ENCODE assay signal across 20 cellular contexts in the genomic region with DNA sequence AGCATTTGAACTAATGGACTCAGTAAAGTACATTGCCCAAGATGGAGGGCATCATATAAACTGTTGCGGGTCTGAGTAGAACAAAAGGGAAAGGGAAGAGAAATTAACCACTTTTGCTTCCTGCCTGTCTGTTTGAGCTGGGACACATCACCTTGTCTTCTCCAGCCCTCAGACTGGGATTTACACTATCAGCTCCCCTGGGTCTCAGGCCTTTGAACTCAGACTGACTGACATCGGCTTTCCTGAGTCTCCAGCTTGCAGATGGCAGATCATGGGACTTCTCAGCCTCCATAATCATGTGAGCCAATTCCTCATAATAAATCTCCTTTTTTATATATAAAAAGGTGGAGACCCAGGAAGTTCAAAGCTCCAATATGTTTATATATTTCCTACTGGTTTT. TPM values are rescaled to one million over a fixed set of nuclear protein-coding genes. Genes with fewer than 3 reads are reported as not detected.
DNase-seq lines count a peak whose midpoint lies in the region; ATAC-seq, FAIRE-seq and TF ChIP-seq lines count a peak whose summit lies in the region.
"Had no signal": no experiment of that assay in that cellular context is flagged by ENCODE, and none has a peak within 500 bp of the region (broad histone marks: within the 10 kb centered on the region; RNA-seq: fewer than 3 reads in every experiment).

No MANE protein-coding gene starts in this region.

- H2BK5ac ChIP-seq in mesendoderm (ENCODE audit: low read length), result no peak overlapping the region

- FAIRE-seq in HepG2 (lab: Jason Lieb, UNC), result no peak
- FAIRE-seq: GM12878, H1 had no signal

- H2AFZ ChIP-seq in HepG2 (ENCODE audit: low read length) (no peak overlapping the region), GM23338 (no peak overlapping the region)

- no peak overlapping the region for H3K23ac ChIP-seq in mesendoderm (ENCODE audit: low read length)

- CTCF ChIA-PET in HepG2 (lab: Yijun Ruan, JAX; ENCODE audit: low intra/inter-chr PET ratio, low total read pairs), result no interaction called here

- H3K9me3 ChIP-seq in HepG2 (ENCODE audit: low read length), result no peaks in the 10 kb centered on the region
- H3K9me3 ChIP-seq in right lobe of liver, result no peaks in the 10 kb centered on the region
- no peaks in the 10 kb centered on the region for H3K9me3 ChIP-seq in T-helper 17 cell (ENCODE audit: control insufficient read depth, low read length, poor library complexity, severe bottlenecking)
- H3K9me3 ChIP-seq: Caco-2 had no signal

- H3K27ac Mint-ChIP-seq in GM23338, result no peak overlapping the region
- no peak overlapping the region for H3K27ac Mint-ChIP-seq in central memory CD8-positive, alpha-beta T cell (ENCODE audit: low read depth)
- H3K27ac Mint-ChIP-seq in T-helper 17 cell, result no peak overlapping the region
- H3K27ac Mint-ChIP-seq: CD4-positive, CD25-positive, alpha-beta regulatory T cell; CD8-positive, alpha-beta T cell had no signal

- H3K36me3 Mint-ChIP-seq in GM23338 (ENCODE audit: low read depth) (no peaks in the 10 kb centered on the region), T-helper 17 cell (ENCODE audit: low read depth) (no peaks in the 10 kb centered on the region)
- peaks cover 7% of the 10 kb centered on the region for H3K36me3 Mint-ChIP-seq in central memory CD8-positive, alpha-beta T cell (ENCODE audit: insufficient read depth)
- H3K36me3 Mint-ChIP-seq: CD4-positive, CD25-positive, alpha-beta regulatory T cell; CD8-positive, alpha-beta T cell had no signal

- DNase-seq in HepG2 (ENCODE audit: low spot score) (no peak), right lobe of liver (no peak), GM23338 (ENCODE audit: low spot score) (no peak), mesendoderm (peak; percentile 77), NOMO-1 (lab: John Stamatoyannopoulos, UW; ENCODE audit: unreplicated experiment in 2 of 2) (no peak), T-helper 17 cell (no peak)
- no peak for DNase-seq in central memory CD8-positive, alpha-beta T cell (ENCODE audit: low spot score in 2 of 2)
- DNase-seq: 8988T; C1 segment of cervical spinal cord; Caco-2; CD4-positive, CD25-positive, alpha-beta regulatory T cell; CD8-positive, alpha-beta T cell; DMS153; DND-41; GDM1; H7; HCEC 1CT had no signal

- H3K56ac ChIP-seq in mesendoderm (ENCODE audit: low read length), result no peak overlapping the region

- H3K4me1 Mint-ChIP-seq in GM23338, result peaks cover 21% of the 10 kb centered on the region
- H3K4me1 Mint-ChIP-seq in central memory CD8-positive, alpha-beta T cell, result peaks cover 14% of the 10 kb centered on the region
- peaks cover 7% of the 10 kb centered on the region for H3K4me1 Mint-ChIP-seq in T-helper 17 cell

- H3K79me2 ChIP-seq in HepG2 (ENCODE audit: insufficient read depth, low read length) (no peaks in the 10 kb centered on the region), GM23338 (replicated peaks; ENCODE audit: insufficient read depth) (no peaks in the 10 kb centered on the region), mesendoderm (ENCODE audit: control insufficient read depth, insufficient read depth, low read length) (no peaks in the 10 kb centered on the region)

- H4K20me1 ChIP-seq in HepG2 (ENCODE audit: insufficient read depth, low read length), result no peaks in the 10 kb centered on the region
- no peaks in the 10 kb centered on the region for H4K20me1 ChIP-seq in GM23338 (replicated peaks; ENCODE audit: insufficient read depth)

- BruUV-seq in HepG2 (replicated peaks; lab: Mats Ljungman, UMichigan), result no TSS peak

- H3K27me3 Mint-ChIP-seq in GM23338 (ENCODE audit: insufficient read depth, low read depth, poor library complexity) (no peaks in the 10 kb centered on the region), T-helper 17 cell (peaks cover 35% of the 10 kb centered on the region)
- H3K27me3 Mint-ChIP-seq in central memory CD8-positive, alpha-beta T cell, result peaks cover 21% of the 10 kb centered on the region

- ATAC-seq in HepG2, result 0 out of 3 replicates have a peak, but pooled peaks have one; percentile 37
- ATAC-seq in right lobe of liver, result no peak
- peak; percentile 28; the same call in 1 of the 3 replicates for ATAC-seq in GM23338
- ATAC-seq in central memory CD8-positive, alpha-beta T cell (replicated peaks; ENCODE audit: extremely low read depth, poor library complexity, severe bottlenecking), result no peak
- no peak for ATAC-seq in HG02970 (IDR thresholded peaks at IDR 0.05; ENCODE audit: low FRiP score, unreplicated experiment)
- ATAC-seq in T-helper 17 cell, result no peak
- ATAC-seq: CD8-positive, alpha-beta T cell had no signal

- H2BK120ac ChIP-seq in mesendoderm (ENCODE audit: low read depth, low read length), result no peak overlapping the region

- POLR2A ChIA-PET in HepG2 (lab: Yijun Ruan, JAX), result interaction anchor here (1.9 kb wide), 1 partner anchor 23 kb away, joined by 6 read pairs; a partner anchor contains a TSS

- TF ChIP-seq POLR2A in HepG2 (IDR thresholded peaks at IDR 0.05; ENCODE audit: insufficient read depth in 1 of 2, low read depth in 2 of 2, low read length in 2 of 2) (no peak), right lobe of liver (IDR thresholded peaks at IDR 0.05) (no peak)

- no peak overlapping the region for H2BK15ac ChIP-seq in mesendoderm (replicated peaks; ENCODE audit: low read depth)

- TF ChIP-seq RAD21 in HepG2 (CRISPR knock-in tag; IDR thresholded peaks at IDR 0.05), result no peak

- no peaks in the 10 kb centered on the region for H3K9me2 ChIP-seq in GM23338 (ENCODE audit: insufficient read depth)

- no peak overlapping the region for H3K4ac ChIP-seq in mesendoderm (ENCODE audit: low read depth, low read length)

- no peak overlapping the region for H4K5ac ChIP-seq in mesendoderm (ENCODE audit: low read length)

- H3K9me3 Mint-ChIP-seq in GM23338, result no peaks in the 10 kb centered on the region
- no peaks in the 10 kb centered on the region for H3K9me3 Mint-ChIP-seq in central memory CD8-positive, alpha-beta T cell
- H3K9me3 Mint-ChIP-seq: CD8-positive, alpha-beta T cell had no signal

- H3K27ac ChIP-seq in HepG2 (ENCODE audit: extremely low read length, insufficient read depth, low read length), result no peak overlapping the region
- H3K27ac ChIP-seq in right lobe of liver, result no peak overlapping the region
- H3K27ac ChIP-seq in GM23338 (ENCODE audit: low read depth), result peak overlapping the region; percentile 17; the same call in 1 of the 2 replicates
- no peak overlapping the region for H3K27ac ChIP-seq in mesendoderm (ENCODE audit: low read depth, low read length)

- no peak overlapping the region for H3K18ac ChIP-seq in mesendoderm (ENCODE audit: low read length)

- no peaks in the 10 kb centered on the region for H3K27me3 ChIP-seq in HepG2 (ENCODE audit: control insufficient read depth in 1 of 2, insufficient read depth in 2 of 2, low read length in 2 of 2)
- H3K27me3 ChIP-seq in right lobe of liver, result no peaks in the 10 kb centered on the region
- no peaks in the 10 kb centered on the region for H3K27me3 ChIP-seq in GM23338 (ENCODE audit: insufficient read depth)
- H3K27me3 ChIP-seq in mesendoderm (ENCODE audit: insufficient read depth, low read length, poor library complexity), result no peaks in the 10 kb centered on the region

- no peak overlapping the region for H3K4me3 ChIP-seq in HepG2 (replicated peaks in 1 of 3; ENCODE audit: insufficient read depth in 1 of 3, low read depth in 2 of 3, low read length in 3 of 3)
- no peak overlapping the region for H3K4me3 ChIP-seq in right lobe of liver
- H3K4me3 ChIP-seq in GM23338, result no peak overlapping the region
- H3K4me3 ChIP-seq in mesendoderm (ENCODE audit: low read length), result no peak overlapping the region
- H3K4me3 ChIP-seq: GM12878 had no signal

- no peak overlapping the region for H4K8ac ChIP-seq in mesendoderm (ENCODE audit: low read depth, low read length)

- no peaks in the 10 kb centered on the region for H3F3A ChIP-seq in GM23338 (replicated peaks; ENCODE audit: low read depth)

- TF ChIP-seq EP300 in HepG2 (IDR thresholded peaks at IDR 0.05; ENCODE audit: low read depth in 2 of 2, low read length in 2 of 2) (no peak), HepG2 (CRISPR knock-in tag; IDR thresholded peaks at IDR 0.05; ENCODE audit: borderline replicate concordance) (no peak)

- TF ChIP-seq CTCF in HepG2 (CRISPR knock-in tag; IDR thresholded peaks at IDR 0.05), result no peak
- no peak for TF ChIP-seq CTCF in right lobe of liver (IDR thresholded peaks at IDR 0.05)
- no peak for TF ChIP-seq CTCF in GM23338 (conservative IDR thresholded peaks at IDR 0.05; ENCODE audit: low read depth in 2 of 2)

- H3K79me1 ChIP-seq in mesendoderm (ENCODE audit: low read length), result no peaks in the 10 kb centered on the region

- H2AK5ac ChIP-seq in mesendoderm (ENCODE audit: low read length), result no peak overlapping the region

- H3K36me3 ChIP-seq in HepG2 (replicated peaks in 1 of 2; ENCODE audit: control insufficient read depth in 1 of 2, insufficient read depth in 2 of 2, low read length in 2 of 2), result no peaks in the 10 kb centered on the region
- no peaks in the 10 kb centered on the region for H3K36me3 ChIP-seq in right lobe of liver
- H3K36me3 ChIP-seq in GM23338 (ENCODE audit: insufficient read depth), result no peaks in the 10 kb centered on the region
- H3K36me3 ChIP-seq in mesendoderm (ENCODE audit: control insufficient read depth, insufficient read depth, low read length), result no peaks in the 10 kb centered on the region

- in situ Hi-C loops in HepG2 (cut with HindIII; ENCODE audit: extremely low pct_ligation_motif_present, low pct_unique_long_range_greater_than_20kb), result no loop called here

- no peak overlapping the region for H3K9ac ChIP-seq in HepG2 (ENCODE audit: insufficient read depth, low read depth, low read length)
- H3K9ac ChIP-seq in mesendoderm (ENCODE audit: low read length), result no peak overlapping the region

- H3K4me2 ChIP-seq in HepG2 (ENCODE audit: low read depth, low read length) (no peak overlapping the region), GM23338 (no peak overlapping the region), mesendoderm (ENCODE audit: low read length) (no peak overlapping the region)

- WGBS in HepG2 (ENCODE audit: low lambda C conversion rate), result 5% methylated on average over 2 of the region's 2 CpGs
- WGBS in right lobe of liver (ENCODE audit: insufficient coverage, low coverage, low lambda C conversion rate, missing lambda C conversion rate), result 83% methylated on average over 1 of the region's 2 CpGs
- no CpG with 5 or more reads among the region's 2 CpGs for WGBS in mesendoderm (ENCODE audit: extremely low coverage, insufficient coverage, low lambda C conversion rate)

- H3K4me1 ChIP-seq in HepG2 (ENCODE audit: insufficient read depth, low read length), result peaks cover 20% of the 10 kb centered on the region
- H3K4me1 ChIP-seq in right lobe of liver, result peaks cover 0 to 14% (median 4%) of the 10 kb centered on the region in 4 donors
- H3K4me1 ChIP-seq in GM23338 (ENCODE audit: insufficient read depth), result peaks cover 42% of the 10 kb centered on the region
- no peaks in the 10 kb centered on the region for H3K4me1 ChIP-seq in mesendoderm (ENCODE audit: control insufficient read depth, low read depth, low read length)

- intact Hi-C loops in HepG2 (cut with micrococcal nuclease; ENCODE audit: unreplicated experiment) (no loop called here), right lobe of liver (cut with DNase I) (no loop called here)

- H3K4me3 Mint-ChIP-seq in GM23338 (no peak overlapping the region), T-helper 17 cell (no peak overlapping the region)
- H3K4me3 Mint-ChIP-seq in central memory CD8-positive, alpha-beta T cell, result peak overlapping the region; percentile 73
- H3K4me3 Mint-ChIP-seq: CD4-positive, CD25-positive, alpha-beta regulatory T cell; CD8-positive, alpha-beta T cell had no signal

RNA-seq across cellular contexts. Expression of a gene that starts 23.0 kb away (rescaled TPM):
- total RNA-seq in HepG2 (2016; rRNA removed; fragmentation: Illumina TruSeq; extraction: Trizol), result 12.8 and 18.7 TPM in 2 replicates
- total RNA-seq in HepG2 (2016; cell fraction: cytosol; rRNA removed; fragmentation: Illumina TruSeq; extraction: Trizol; ENCODE audit: low read depth), result 3.0 and 3.2 TPM in 2 replicates
- 13.0 and 16.0 TPM in 2 replicates for total RNA-seq in HepG2 (2016; cell fraction: insoluble cytoplasmic fraction; rRNA removed; fragmentation: Illumina TruSeq; extraction: Trizol)
- total RNA-seq in HepG2 (2016; cell fraction: membrane; rRNA removed; fragmentation: Illumina TruSeq; extraction: Trizol), result 15.3 and 16.6 TPM in 2 replicates
- total RNA-seq in HepG2 (2016; cell fraction: nucleus; rRNA removed; fragmentation: Illumina TruSeq; extraction: Trizol), result 19.0 and 19.2 TPM in 2 replicates
- polyA plus RNA-seq in HepG2 (2011; rRNA removed), result 7.4 and 7.9 TPM in 2 replicates
- 3.5 and 5.6 TPM in 2 replicates for polyA plus RNA-seq in HepG2 (2011; cell fraction: cytosol; rRNA removed)
- polyA plus RNA-seq in HepG2 (2011; cell fraction: nucleus; rRNA removed), result 5.9 and 6.1 TPM in 2 replicates
- 16.9 and 18.9 TPM in 2 replicates for polyA plus RNA-seq in HepG2 (2012)
- 1.6 and 2.1 TPM in 2 replicates for polyA plus RNA-seq in HepG2 (2016; cell fraction: cytosol; fragmentation: Illumina TruSeq; extraction: Trizol; ENCODE audit: low read depth)
- 22.0 and 25.2 TPM in 2 replicates for polyA plus RNA-seq in HepG2 (2016; cell fraction: insoluble cytoplasmic fraction; fragmentation: Illumina TruSeq; extraction: Trizol; ENCODE audit: low read depth)
- 10.0 and 10.9 TPM in 2 replicates for polyA plus RNA-seq in HepG2 (2016; cell fraction: membrane; fragmentation: Illumina TruSeq; extraction: Trizol; ENCODE audit: low read depth)
- 14.1 and 14.5 TPM in 2 replicates for polyA plus RNA-seq in HepG2 (2016; cell fraction: nucleus; fragmentation: Illumina TruSeq; extraction: Trizol; ENCODE audit: insufficient read depth, low read depth)
- 5.6 and 8.7 TPM in 2 replicates for polyA minus RNA-seq in HepG2 (2011; rRNA and poly(A)+ RNA removed; ENCODE audit: low replicate concordance)
- 6.8 and 9.4 TPM in 2 replicates for polyA minus RNA-seq in HepG2 (2011; cell fraction: cytosol; rRNA and poly(A)+ RNA removed)
- polyA minus RNA-seq in HepG2 (2011; cell fraction: nucleus; rRNA and poly(A)+ RNA removed), result 30.8 and 37.2 TPM in 2 replicates
- total RNA-seq in right lobe of liver, result 10 to 100 TPM; 20.6 to 26.7 (median 24.8) TPM
- 45.3 and 57.0 TPM in 2 replicates for total RNA-seq in GM23338 (2014; rRNA removed; shearing (Covaris generic))
- polyA plus RNA-seq in GM23338 (2016; fragmentation: Nextera tagmentation; extraction: Ambion mirVana), result 35.6 and 36.4 TPM in 2 replicates
- 28.2 TPM for polyA plus RNA-seq in mesendoderm (2013, experiment 1 of 2)
- polyA plus RNA-seq in mesendoderm (2013, experiment 2 of 2), result 29.0 TPM
- total RNA-seq in T-helper 17 cell, result 1 to 10 TPM; 9.5 to 10.0 TPM

Comparison
In these comparisons a context has a peak if more than half of its experiments do, and no peak if none do; other contexts are left out.
1. ATAC-seq: peak in HepG2 (single experiment) and GM23338 (single experiment); none in right lobe of liver (0 of 4), central memory CD8-positive, alpha-beta T cell (single experiment), HG02970 (single experiment) and T-helper 17 cell (single experiment).